In genomic region chr3:37905346-37905745, GRCh38 we compare ENCODE assay signal across 20 cellular contexts. TPM values are rescaled to one million over a fixed set of nuclear protein-coding genes. Genes with fewer than 3 reads are reported as not detected.
A peak's percentile ranks its signal among the peaks of the same experiment; 100 is the strongest.
DNase-seq lines count a peak whose midpoint lies in the region; ATAC-seq and TF ChIP-seq lines count a peak whose summit lies in the region.
"Had no signal": no experiment of that assay in that cellular context is flagged by ENCODE, and none has a peak within 500 bp of the region (broad histone marks: within the 10 kb centered on the region; RNA-seq: fewer than 3 reads in every experiment).

No MANE protein-coding gene starts in this region.

- H3K4me3 ChIP-seq in GM23338 (no peak overlapping the region), gastroesophageal sphincter (no peak overlapping the region), breast epithelium (no peak overlapping the region), Caco-2 (ENCODE audit: low read depth, low read length) (no peak overlapping the region)
- H3K4me3 ChIP-seq: HAP-1 had no signal

- peaks cover 8% of the 10 kb centered on the region for H3K9me2 ChIP-seq in GM23338 (ENCODE audit: insufficient read depth)

- 0 out of 2 replicates have a peak overlapping the region, but pooled peaks have one; percentile 32 for H3K4me2 ChIP-seq in GM23338

- H3F3A ChIP-seq in GM23338 (replicated peaks; ENCODE audit: low read depth) = no peaks in the 10 kb centered on the region

- 0 out of 2 replicates have a peak overlapping the region, but pooled peaks have one; percentile 35 for H3K27ac Mint-ChIP-seq in GM23338
- peak overlapping the region; percentile 28; the same call in 1 of the 2 replicates for H3K27ac Mint-ChIP-seq in WTC11
- no peak overlapping the region for H3K27ac Mint-ChIP-seq in activated naive CD4-positive, alpha-beta T cell treated with anti-CD3 and anti-CD28 coated beads, Interleukin-2, amount 10 ng/mL, durations not matched to agents 7 days and 5 days
- no peak overlapping the region for H3K27ac Mint-ChIP-seq in Caco-2 (ENCODE audit: unreplicated experiment)
- H3K27ac Mint-ChIP-seq: activated CD4-positive, alpha-beta T cell treated with anti-CD3 and anti-CD28 coated beads, Interleukin-2, amount 10 ng/mL, durations not matched to agents 7 days and 5 days; activated naive CD4-positive, alpha-beta T cell treated with anti-CD3 and anti-CD28 coated beads for 36 hours; effector memory CD8-positive, alpha-beta T cell; natural killer cell had no signal

- no peaks in the 10 kb centered on the region; the same call in 1 of the 2 replicates for H4K20me1 ChIP-seq in GM23338 (replicated peaks; ENCODE audit: insufficient read depth)

- peaks cover 23% of the 10 kb centered on the region; the same call in 1 of the 2 replicates for H3K79me2 ChIP-seq in GM23338 (replicated peaks; ENCODE audit: insufficient read depth)

- no peak for TF ChIP-seq POLR2A in gastroesophageal sphincter (IDR thresholded peaks at IDR 0.05)
- no peak for TF ChIP-seq POLR2A in breast epithelium (IDR thresholded peaks at IDR 0.05)

- H2AFZ ChIP-seq in GM23338 = no peak overlapping the region

- H3K36me3 Mint-ChIP-seq in GM23338 (ENCODE audit: low read depth) = no peaks in the 10 kb centered on the region; the same call in 2 of the 3 replicates
- no peaks in the 10 kb centered on the region for H3K36me3 Mint-ChIP-seq in WTC11
- H3K36me3 Mint-ChIP-seq in activated naive CD4-positive, alpha-beta T cell treated with anti-CD3 and anti-CD28 coated beads, Interleukin-2, amount 10 ng/mL, durations not matched to agents 7 days and 5 days = no peaks in the 10 kb centered on the region
- no peaks in the 10 kb centered on the region for H3K36me3 Mint-ChIP-seq in Caco-2 (ENCODE audit: insufficient read depth, unreplicated experiment)
- H3K36me3 Mint-ChIP-seq: natural killer cell had no signal

- H3K9me3 Mint-ChIP-seq in GM23338 (no peaks in the 10 kb centered on the region), WTC11 (no peaks in the 10 kb centered on the region), Caco-2 (ENCODE audit: unreplicated experiment) (no peaks in the 10 kb centered on the region)
- H3K9me3 Mint-ChIP-seq in activated naive CD4-positive, alpha-beta T cell treated with anti-CD3 and anti-CD28 coated beads, Interleukin-2, amount 10 ng/mL, durations not matched to agents 7 days and 5 days = no peaks in the 10 kb centered on the region
- H3K9me3 Mint-ChIP-seq: activated CD4-positive, alpha-beta T cell treated with anti-CD3 and anti-CD28 coated beads, Interleukin-2, amount 10 ng/mL, durations not matched to agents 7 days and 5 days; activated naive CD4-positive, alpha-beta T cell treated with anti-CD3 and anti-CD28 coated beads for 36 hours; brain; effector memory CD8-positive, alpha-beta T cell; natural killer cell had no signal

- 0 out of 2 replicates have a peak overlapping the region, but pooled peaks have one; percentile 55 for H3K27ac ChIP-seq in GM23338 (ENCODE audit: low read depth)
- peak overlapping the region in 3 of 4 donors; percentile 52 to 72 (median 60) for H3K27ac ChIP-seq in gastroesophageal sphincter
- no peak overlapping the region for H3K27ac ChIP-seq in breast epithelium

- H3K27me3 Mint-ChIP-seq in GM23338 (ENCODE audit: insufficient read depth, low read depth, poor library complexity) (no peaks in the 10 kb centered on the region), WTC11 (ENCODE audit: low read depth) (no peaks in the 10 kb centered on the region), Caco-2 (ENCODE audit: insufficient read depth, unreplicated experiment) (no peaks in the 10 kb centered on the region)
- H3K27me3 Mint-ChIP-seq in activated naive CD4-positive, alpha-beta T cell treated with anti-CD3 and anti-CD28 coated beads, Interleukin-2, amount 10 ng/mL, durations not matched to agents 7 days and 5 days = peaks cover 21% of the 10 kb centered on the region
- H3K27me3 Mint-ChIP-seq: activated CD4-positive, alpha-beta T cell treated with anti-CD3 and anti-CD28 coated beads, Interleukin-2, amount 10 ng/mL, durations not matched to agents 7 days and 5 days; brain had no signal

- H3K4me1 ChIP-seq in GM23338 (ENCODE audit: insufficient read depth) (peaks cover 30% of the 10 kb centered on the region), gastroesophageal sphincter (peaks cover 13 to 82% (median 36%) of the 10 kb centered on the region in 3 donors), breast epithelium (peaks cover 6 to 24% of the 10 kb centered on the region in 2 donors), Caco-2 (peaks cover 45% of the 10 kb centered on the region)

- 0 to 6% methylated on average over 1 of the region's 1 CpG for WGBS in gastroesophageal sphincter (ENCODE audit: low coverage in 1 of 2), 2 donors

- POLR2A ChIA-PET in WTC11 (lab: Charles Lee) = no interaction called here
- POLR2A ChIA-PET in Caco-2 (lab: Charles Lee) = no interaction called here

- H3K9me3 ChIP-seq in gastroesophageal sphincter (no peaks in the 10 kb centered on the region), breast epithelium (no peaks in the 10 kb centered on the region), Caco-2 (no peaks in the 10 kb centered on the region; the same call in 1 of the 2 replicates)
- H3K9me3 ChIP-seq: HAP-1 had no signal

- DNase-seq in GM23338 (ENCODE audit: low spot score) (no peak), WTC11 (ENCODE audit: low spot score) (no peak), renal cortical epithelial cell (ENCODE audit: low read depth) (peak; percentile 65), breast epithelium (ENCODE audit: low spot score in 2 of 2) (no peak), Caco-2 (no peak)
- no peak for DNase-seq in activated naive CD4-positive, alpha-beta T cell treated with anti-CD3 and anti-CD28 coated beads, Interleukin-2, amount 10 ng/mL, durations not matched to agents 7 days and 5 days
- DNase-seq: activated CD4-positive, alpha-beta T cell treated with anti-CD3 and anti-CD28 coated beads, Interleukin-2, amount 10 ng/mL, durations not matched to agents 7 days and 5 days; activated naive CD4-positive, alpha-beta T cell treated with anti-CD3 and anti-CD28 coated beads for 36 hours; AML-193; DMS153; effector memory CD8-positive, alpha-beta T cell; natural killer cell; NCI-H1417; NCI-H524 treated with DMSO at 0.1 percent for 48 hours; PC-3; T1000 had no signal

- peak; percentile 57 for ATAC-seq in GM23338
- peak; percentile 18; the same call in 1 of the 2 replicates for ATAC-seq in WTC11
- ATAC-seq in gastroesophageal sphincter = no peak
- no peak for ATAC-seq in GM19463 (IDR thresholded peaks at IDR 0.05; ENCODE audit: unreplicated experiment)
- ATAC-seq: effector memory CD8-positive, alpha-beta T cell; natural killer cell; PC-3 had no signal

- TF ChIP-seq CTCF in GM23338 (conservative IDR thresholded peaks at IDR 0.05; ENCODE audit: low read depth in 2 of 2) (no peak), WTC11 (IDR thresholded peaks at IDR 0.05) (no peak), gastroesophageal sphincter (IDR thresholded peaks at IDR 0.05) (no peak), breast epithelium (IDR thresholded peaks at IDR 0.05) (no peak), Caco-2 (IDR thresholded peaks at IDR 0.05; ENCODE audit: insufficient read depth in 1 of 2, low read depth in 1 of 2, low read length in 1 of 2, severe bottlenecking in 1 of 2, unreplicated experiment in 1 of 2) (no peak)

- CTCF ChIA-PET in WTC11 (lab: Charles Lee) (interaction anchor here (1.5 to 2.7 kb wide), 3 partner anchors 63 to 98 kb away, joined by 3 to 12 read pairs (median 8); no protein-coding TSS in a partner anchor), Caco-2 (lab: Charles Lee) (no interaction called here)
- CTCF ChIA-PET in activated naive CD4-positive, alpha-beta T cell treated with anti-CD3 and anti-CD28 coated beads, Interleukin-2, amount 10 ng/mL, durations not matched to agents 7 days and 5 days (lab: Charles Lee) = interaction anchor here (0.8 to 1.4 kb wide), 2 partner anchors 62 to 69 kb away, joined by 3 read pairs; no protein-coding TSS in a partner anchor

- no peaks in the 10 kb centered on the region for H3K36me3 ChIP-seq in GM23338 (ENCODE audit: insufficient read depth)
- no peaks in the 10 kb centered on the region for H3K36me3 ChIP-seq in gastroesophageal sphincter
- no peaks in the 10 kb centered on the region for H3K36me3 ChIP-seq in breast epithelium
- no peaks in the 10 kb centered on the region for H3K36me3 ChIP-seq in Caco-2 (ENCODE audit: control insufficient read depth, insufficient read depth, low read length)
- H3K36me3 ChIP-seq: HAP-1 had no signal

- H3K4me1 Mint-ChIP-seq in GM23338 (peaks cover 37% of the 10 kb centered on the region), WTC11 (peaks cover 33% of the 10 kb centered on the region), Caco-2 (ENCODE audit: low read depth, unreplicated experiment) (peaks cover 29% of the 10 kb centered on the region)
- H3K4me1 Mint-ChIP-seq in activated naive CD4-positive, alpha-beta T cell treated with anti-CD3 and anti-CD28 coated beads, Interleukin-2, amount 10 ng/mL, durations not matched to agents 7 days and 5 days = peaks cover 32% of the 10 kb centered on the region

- H3K27me3 ChIP-seq in GM23338 (ENCODE audit: insufficient read depth) (no peaks in the 10 kb centered on the region), gastroesophageal sphincter (no peaks in the 10 kb centered on the region), breast epithelium (no peaks in the 10 kb centered on the region), Caco-2 (replicated peaks; ENCODE audit: control insufficient read depth, insufficient read depth, low read length) (no peaks in the 10 kb centered on the region)

- no peak for TF ChIP-seq EP300 in gastroesophageal sphincter (IDR thresholded peaks at IDR 0.05)

- intact Hi-C loops in breast epithelium (cut with DNase I; ENCODE audit: low total_unique reads) = no loop called here
- intact Hi-C loops in Caco-2 (cut with micrococcal nuclease; ENCODE audit: unreplicated experiment) = no loop called here

- no TSS peak for BruUV-seq in Caco-2 (replicated peaks; lab: Mats Ljungman, UMichigan)

- H3K4me3 Mint-ChIP-seq in GM23338 = no peak overlapping the region
- H3K4me3 Mint-ChIP-seq in WTC11 = no peak overlapping the region
- no peak overlapping the region for H3K4me3 Mint-ChIP-seq in activated naive CD4-positive, alpha-beta T cell treated with anti-CD3 and anti-CD28 coated beads, Interleukin-2, amount 10 ng/mL, durations not matched to agents 7 days and 5 days
- no peak overlapping the region for H3K4me3 Mint-ChIP-seq in Caco-2 (ENCODE audit: unreplicated experiment)
- H3K4me3 Mint-ChIP-seq: activated CD4-positive, alpha-beta T cell treated with anti-CD3 and anti-CD28 coated beads, Interleukin-2, amount 10 ng/mL, durations not matched to agents 7 days and 5 days; activated naive CD4-positive, alpha-beta T cell treated with anti-CD3 and anti-CD28 coated beads for 36 hours; effector memory CD8-positive, alpha-beta T cell; natural killer cell had no signal

TF ChIP-seq in WTC11, 78 proteins besides CTCF, POLR2A, EP300 and RAD21 (continues in another document):
- TF ChIP-seq FOXJ3 (CRISPR knock-in tag; IDR thresholded peaks at IDR 0.05; ENCODE audit: borderline replicate concordance) (no peak), FOXP1 (CRISPR knock-in tag; IDR thresholded peaks at IDR 0.05; ENCODE audit: borderline replicate concordance) (no peak)

RNA-seq across cellular contexts. Expression of gene CTDSPL, which starts 43.7 kb away (rescaled TPM):
- 41.2 and 42.0 TPM in 2 replicates for total RNA-seq in GM23338 (2014; rRNA removed; shearing (Covaris generic))
- polyA plus RNA-seq in GM23338 (2016; fragmentation: Nextera tagmentation; extraction: Ambion mirVana) = 23.2 and 23.8 TPM in 2 replicates
- total RNA-seq in WTC11 (2021) = 28.0 to 41.2 TPM (median 28.6 TPM) in 3 replicates
- 10 to 100 TPM; 33.4 to 72.6 (median 54.0) TPM for total RNA-seq in gastroesophageal sphincter
- 29.2 and 43.4 TPM in 2 replicates for total RNA-seq in renal cortical epithelial cell
- 10 to 100 TPM; 40.0 to 80.8 (median 63.1) TPM for total RNA-seq in breast epithelium
- 56.5 and 60.9 TPM in 2 replicates for total RNA-seq in Caco-2 (2022)

Comparison
In these comparisons a context has a peak if more than half of its experiments do, and no peak if none do; other contexts are left out.
1. ATAC-seq: peak in GM23338 (single experiment) and WTC11 (single experiment); none in gastroesophageal sphincter (single experiment) and GM19463 (single experiment).
2. H3K27ac ChIP-seq: peak in GM23338 (single experiment) and gastroesophageal sphincter (3 of 4); none in breast epithelium (0 of 2).
3. H3K27ac Mint-ChIP-seq: peak in GM23338 (single experiment) and WTC11 (single experiment); none in activated naive CD4-positive, alpha-beta T cell treated with anti-CD3 and anti-CD28 coated beads, Interleukin-2, amount 10 ng/mL, durations not matched to agents 7 days and 5 days (single experiment) and Caco-2 (single experiment).